In the genomic region with DNA sequence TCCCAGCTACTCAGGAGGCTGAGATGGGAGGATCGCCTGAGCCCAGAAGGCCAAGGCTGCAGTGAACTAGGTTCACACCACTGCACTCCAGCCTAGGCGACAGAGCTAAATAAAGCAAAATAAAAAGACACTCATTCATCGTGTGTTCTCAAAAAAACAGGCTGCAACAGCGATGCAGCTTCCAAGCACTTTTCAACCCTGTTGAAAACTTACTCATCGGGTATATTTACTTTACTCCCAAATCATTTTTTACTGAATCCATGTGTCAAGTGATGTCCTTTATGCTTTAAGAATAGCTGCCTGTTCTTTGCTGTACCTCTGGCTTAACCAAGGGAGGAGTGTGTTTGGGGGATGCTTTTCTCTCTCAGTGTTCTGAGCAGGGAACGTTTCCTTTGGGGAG, we compare ENCODE assay signal across 1 cellular context.
TF ChIP-seq lines count a peak whose summit lies in the region.

No MANE protein-coding gene starts in this region.

TF ChIP-seq in HCT116, 20 proteins besides CTCF, POLR2A, EP300 and RAD21 (continued from another document):
- TF ChIP-seq, protein P1, sequence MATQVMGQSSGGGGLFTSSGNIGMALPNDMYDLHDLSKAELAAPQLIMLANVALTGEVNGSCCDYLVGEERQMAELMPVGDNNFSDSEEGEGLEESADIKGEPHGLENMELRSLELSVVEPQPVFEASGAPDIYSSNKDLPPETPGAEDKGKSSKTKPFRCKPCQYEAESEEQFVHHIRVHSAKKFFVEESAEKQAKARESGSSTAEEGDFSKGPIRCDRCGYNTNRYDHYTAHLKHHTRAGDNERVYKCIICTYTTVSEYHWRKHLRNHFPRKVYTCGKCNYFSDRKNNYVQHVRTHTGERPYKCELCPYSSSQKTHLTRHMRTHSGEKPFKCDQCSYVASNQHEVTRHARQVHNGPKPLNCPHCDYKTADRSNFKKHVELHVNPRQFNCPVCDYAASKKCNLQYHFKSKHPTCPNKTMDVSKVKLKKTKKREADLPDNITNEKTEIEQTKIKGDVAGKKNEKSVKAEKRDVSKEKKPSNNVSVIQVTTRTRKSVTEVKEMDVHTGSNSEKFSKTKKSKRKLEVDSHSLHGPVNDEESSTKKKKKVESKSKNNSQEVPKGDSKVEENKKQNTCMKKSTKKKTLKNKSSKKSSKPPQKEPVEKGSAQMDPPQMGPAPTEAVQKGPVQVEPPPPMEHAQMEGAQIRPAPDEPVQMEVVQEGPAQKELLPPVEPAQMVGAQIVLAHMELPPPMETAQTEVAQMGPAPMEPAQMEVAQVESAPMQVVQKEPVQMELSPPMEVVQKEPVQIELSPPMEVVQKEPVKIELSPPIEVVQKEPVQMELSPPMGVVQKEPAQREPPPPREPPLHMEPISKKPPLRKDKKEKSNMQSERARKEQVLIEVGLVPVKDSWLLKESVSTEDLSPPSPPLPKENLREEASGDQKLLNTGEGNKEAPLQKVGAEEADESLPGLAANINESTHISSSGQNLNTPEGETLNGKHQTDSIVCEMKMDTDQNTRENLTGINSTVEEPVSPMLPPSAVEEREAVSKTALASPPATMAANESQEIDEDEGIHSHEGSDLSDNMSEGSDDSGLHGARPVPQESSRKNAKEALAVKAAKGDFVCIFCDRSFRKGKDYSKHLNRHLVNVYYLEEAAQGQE (IDR thresholded peaks at IDR 0.05; ENCODE audit: low read depth), result no peak
- TF ChIP-seq JUND (IDR thresholded peaks at IDR 0.05) (no peak), FOSL1 (IDR thresholded peaks at IDR 0.05; ENCODE audit: low read depth) (no peak), YY1 (IDR thresholded peaks at IDR 0.05; ENCODE audit: extremely low read depth, insufficient replicate concordance, low read depth, low read length) (no peak), ZFX (IDR thresholded peaks at IDR 0.05) (no peak), ZNF274 (IDR thresholded peaks at IDR 0.05; ENCODE audit: low read depth, low read length) (no peak), CBX3 (IDR thresholded peaks at IDR 0.05; ENCODE audit: low read depth) (no peak)
- TF ChIP-seq, protein P2, sequence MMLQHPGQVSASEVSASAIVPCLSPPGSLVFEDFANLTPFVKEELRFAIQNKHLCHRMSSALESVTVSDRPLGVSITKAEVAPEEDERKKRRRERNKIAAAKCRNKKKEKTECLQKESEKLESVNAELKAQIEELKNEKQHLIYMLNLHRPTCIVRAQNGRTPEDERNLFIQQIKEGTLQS (IDR thresholded peaks at IDR 0.05), result no peak
